1 cellular context compared by ENCODE assay signal in genomic region chr15:90897131-90897655, GRCh38.
TF ChIP-seq lines count a peak whose summit lies in the region.

No MANE protein-coding gene starts in this region.

TF ChIP-seq in GM12878, 131 proteins besides CTCF, POLR2A, EP300 and RAD21:
- TF ChIP-seq EED (IDR thresholded peaks at IDR 0.05; ENCODE audit: low read depth): peak; percentile 89
- TF ChIP-seq NFIC (IDR thresholded peaks at IDR 0.05; ENCODE audit: low read depth, low read length): peak; percentile 93
- TF ChIP-seq NR2F1 (conservative IDR thresholded peaks at IDR 0.05): 0 out of 2 replicates have a peak, but pooled peaks have one; percentile 19
- TF ChIP-seq, protein P1, sequence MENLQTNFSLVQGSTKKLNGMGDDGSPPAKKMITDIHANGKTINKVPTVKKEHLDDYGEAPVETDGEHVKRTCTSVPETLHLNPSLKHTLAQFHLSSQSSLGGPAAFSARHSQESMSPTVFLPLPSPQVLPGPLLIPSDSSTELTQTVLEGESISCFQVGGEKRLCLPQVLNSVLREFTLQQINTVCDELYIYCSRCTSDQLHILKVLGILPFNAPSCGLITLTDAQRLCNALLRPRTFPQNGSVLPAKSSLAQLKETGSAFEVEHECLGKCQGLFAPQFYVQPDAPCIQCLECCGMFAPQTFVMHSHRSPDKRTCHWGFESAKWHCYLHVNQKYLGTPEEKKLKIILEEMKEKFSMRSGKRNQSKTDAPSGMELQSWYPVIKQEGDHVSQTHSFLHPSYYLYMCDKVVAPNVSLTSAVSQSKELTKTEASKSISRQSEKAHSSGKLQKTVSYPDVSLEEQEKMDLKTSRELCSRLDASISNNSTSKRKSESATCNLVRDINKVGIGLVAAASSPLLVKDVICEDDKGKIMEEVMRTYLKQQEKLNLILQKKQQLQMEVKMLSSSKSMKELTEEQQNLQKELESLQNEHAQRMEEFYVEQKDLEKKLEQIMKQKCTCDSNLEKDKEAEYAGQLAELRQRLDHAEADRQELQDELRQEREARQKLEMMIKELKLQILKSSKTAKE (IDR thresholded peaks at IDR 0.05; ENCODE audit: low read depth, poor library complexity, severe bottlenecking): peak; percentile 70
- TF ChIP-seq MTA3 (IDR thresholded peaks at IDR 0.05; ENCODE audit: borderline replicate concordance, low read length): peak; percentile 88; the same call in 1 of the 2 replicates
- peak; percentile 89 for TF ChIP-seq RUNX3 (IDR thresholded peaks at IDR 0.05; ENCODE audit: low read length)
- TF ChIP-seq IKZF2 (IDR thresholded peaks at IDR 0.05): peak; percentile 99
- peak; percentile 85 for TF ChIP-seq DPF2 (IDR thresholded peaks at IDR 0.05)
- TF ChIP-seq MTA2 (IDR thresholded peaks at IDR 0.05; ENCODE audit: low read depth): peak; percentile 87
- TF ChIP-seq CREM (IDR thresholded peaks at IDR 0.05; ENCODE audit: low read depth): peak; percentile 64
- TF ChIP-seq, protein P2, sequence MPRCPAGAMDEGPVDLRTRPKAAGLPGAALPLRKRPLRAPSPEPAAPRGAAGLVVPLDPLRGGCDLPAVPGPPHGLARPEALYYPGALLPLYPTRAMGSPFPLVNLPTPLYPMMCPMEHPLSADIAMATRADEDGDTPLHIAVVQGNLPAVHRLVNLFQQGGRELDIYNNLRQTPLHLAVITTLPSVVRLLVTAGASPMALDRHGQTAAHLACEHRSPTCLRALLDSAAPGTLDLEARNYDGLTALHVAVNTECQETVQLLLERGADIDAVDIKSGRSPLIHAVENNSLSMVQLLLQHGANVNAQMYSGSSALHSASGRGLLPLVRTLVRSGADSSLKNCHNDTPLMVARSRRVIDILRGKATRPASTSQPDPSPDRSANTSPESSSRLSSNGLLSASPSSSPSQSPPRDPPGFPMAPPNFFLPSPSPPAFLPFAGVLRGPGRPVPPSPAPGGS (IDR thresholded peaks at IDR 0.05; ENCODE audit: borderline replicate concordance, insufficient read depth, low read depth, low read length, poor library complexity, severe bottlenecking): peak; percentile 62
- 0 out of 2 replicates have a peak, but pooled peaks have one; percentile 55 for TF ChIP-seq BMI1 (IDR thresholded peaks at IDR 0.05; ENCODE audit: borderline replicate concordance)
- peak; percentile 67; the same call in 1 of the 3 replicates for TF ChIP-seq POU2F2 (IDR thresholded peaks at IDR 0.05; ENCODE audit: borderline replicate concordance, low read depth, low read length)
- peak; percentile 65; the same call in 1 of the 2 replicates for TF ChIP-seq TCF3 (IDR thresholded peaks at IDR 0.05; ENCODE audit: borderline replicate concordance, insufficient read depth, low read depth, low read length)
- 0 out of 2 replicates have a peak, but pooled peaks have one; percentile 5 for TF ChIP-seq NKRF (conservative IDR thresholded peaks at IDR 0.05)
- peak; percentile 73 to 77; a peak in 3 of 4 replicates for TF ChIP-seq BHLHE40 (IDR thresholded peaks at IDR 0.05; ENCODE audit: borderline replicate concordance in 1 of 2, low read depth in 2 of 2, low read length in 1 of 2)
- peak in 1 of 2 experiments; percentile 64; a peak in 1 of 4 replicates for TF ChIP-seq ETV6 (conservative IDR thresholded peaks at IDR 0.05 in 1 of 2, IDR thresholded peaks at IDR 0.05 in 1 of 2; ENCODE audit: borderline replicate concordance in 1 of 2, low read depth in 1 of 2)
- peak; percentile 56; the same call in 1 of the 2 replicates for TF ChIP-seq CREB1 (IDR thresholded peaks at IDR 0.05; ENCODE audit: low read depth)
- TF ChIP-seq SPI1 (IDR thresholded peaks at IDR 0.05; ENCODE audit: borderline replicate concordance, insufficient read depth, low read depth, low read length): peak; percentile 96
- TF ChIP-seq NBN (IDR thresholded peaks at IDR 0.05): peak; percentile 76
- TF ChIP-seq TCF12 (IDR thresholded peaks at IDR 0.05; ENCODE audit: low read depth, low read length): peak; percentile 82
- TF ChIP-seq, protein P3, sequence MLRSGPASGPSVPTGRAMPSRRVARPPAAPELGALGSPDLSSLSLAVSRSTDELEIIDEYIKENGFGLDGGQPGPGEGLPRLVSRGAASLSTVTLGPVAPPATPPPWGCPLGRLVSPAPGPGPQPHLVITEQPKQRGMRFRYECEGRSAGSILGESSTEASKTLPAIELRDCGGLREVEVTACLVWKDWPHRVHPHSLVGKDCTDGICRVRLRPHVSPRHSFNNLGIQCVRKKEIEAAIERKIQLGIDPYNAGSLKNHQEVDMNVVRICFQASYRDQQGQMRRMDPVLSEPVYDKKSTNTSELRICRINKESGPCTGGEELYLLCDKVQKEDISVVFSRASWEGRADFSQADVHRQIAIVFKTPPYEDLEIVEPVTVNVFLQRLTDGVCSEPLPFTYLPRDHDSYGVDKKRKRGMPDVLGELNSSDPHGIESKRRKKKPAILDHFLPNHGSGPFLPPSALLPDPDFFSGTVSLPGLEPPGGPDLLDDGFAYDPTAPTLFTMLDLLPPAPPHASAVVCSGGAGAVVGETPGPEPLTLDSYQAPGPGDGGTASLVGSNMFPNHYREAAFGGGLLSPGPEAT (IDR thresholded peaks at IDR 0.05; ENCODE audit: low read depth): peak; percentile 94
- TF ChIP-seq BCL11A (IDR thresholded peaks at IDR 0.05; ENCODE audit: low read depth, low read length): peak; percentile 96
- TF ChIP-seq BACH1 (IDR thresholded peaks at IDR 0.05; ENCODE audit: borderline replicate concordance): peak; percentile 47; the same call in 1 of the 2 replicates
- TF ChIP-seq IKZF1 (conservative IDR thresholded peaks at IDR 0.05): peak; percentile 96
- peak; percentile 77 for TF ChIP-seq PML (IDR thresholded peaks at IDR 0.05; ENCODE audit: low read length)
- TF ChIP-seq MEF2B (IDR thresholded peaks at IDR 0.05; ENCODE audit: partially characterized antibody, poor library complexity, severe bottlenecking): peak; percentile 52
- peak; percentile 35; the same call in 1 of the 2 replicates for TF ChIP-seq GATAD2B (conservative IDR thresholded peaks at IDR 0.05; ENCODE audit: low read depth)
- peak; percentile 77 for TF ChIP-seq MEF2A (IDR thresholded peaks at IDR 0.05; ENCODE audit: insufficient read depth, low read depth, low read length)
- TF ChIP-seq, protein P4, sequence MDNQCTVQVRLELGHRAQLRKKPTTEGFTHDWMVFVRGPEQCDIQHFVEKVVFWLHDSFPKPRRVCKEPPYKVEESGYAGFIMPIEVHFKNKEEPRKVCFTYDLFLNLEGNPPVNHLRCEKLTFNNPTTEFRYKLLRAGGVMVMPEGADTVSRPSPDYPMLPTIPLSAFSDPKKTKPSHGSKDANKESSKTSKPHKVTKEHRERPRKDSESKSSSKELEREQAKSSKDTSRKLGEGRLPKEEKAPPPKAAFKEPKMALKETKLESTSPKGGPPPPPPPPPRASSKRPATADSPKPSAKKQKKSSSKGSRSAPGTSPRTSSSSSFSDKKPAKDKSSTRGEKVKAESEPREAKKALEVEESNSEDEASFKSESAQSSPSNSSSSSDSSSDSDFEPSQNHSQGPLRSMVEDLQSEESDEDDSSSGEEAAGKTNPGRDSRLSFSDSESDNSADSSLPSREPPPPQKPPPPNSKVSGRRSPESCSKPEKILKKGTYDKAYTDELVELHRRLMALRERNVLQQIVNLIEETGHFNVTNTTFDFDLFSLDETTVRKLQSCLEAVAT (IDR thresholded peaks at IDR 0.05): peak; percentile 26; the same call in 1 of the 2 replicates
- TF ChIP-seq FOXM1 (IDR thresholded peaks at IDR 0.05; ENCODE audit: low read depth, low read length): peak; percentile 94
- TF ChIP-seq, protein P5, sequence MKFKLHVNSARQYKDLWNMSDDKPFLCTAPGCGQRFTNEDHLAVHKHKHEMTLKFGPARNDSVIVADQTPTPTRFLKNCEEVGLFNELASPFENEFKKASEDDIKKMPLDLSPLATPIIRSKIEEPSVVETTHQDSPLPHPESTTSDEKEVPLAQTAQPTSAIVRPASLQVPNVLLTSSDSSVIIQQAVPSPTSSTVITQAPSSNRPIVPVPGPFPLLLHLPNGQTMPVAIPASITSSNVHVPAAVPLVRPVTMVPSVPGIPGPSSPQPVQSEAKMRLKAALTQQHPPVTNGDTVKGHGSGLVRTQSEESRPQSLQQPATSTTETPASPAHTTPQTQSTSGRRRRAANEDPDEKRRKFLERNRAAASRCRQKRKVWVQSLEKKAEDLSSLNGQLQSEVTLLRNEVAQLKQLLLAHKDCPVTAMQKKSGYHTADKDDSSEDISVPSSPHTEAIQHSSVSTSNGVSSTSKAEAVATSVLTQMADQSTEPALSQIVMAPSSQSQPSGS (IDR thresholded peaks at IDR 0.05; ENCODE audit: low read length): peak; percentile 75
- TF ChIP-seq PAX5 (IDR thresholded peaks at IDR 0.05; ENCODE audit: borderline replicate concordance, low read depth, low read length): peak; percentile 52; the same call in 1 of the 2 replicates
- TF ChIP-seq IRF4 (IDR thresholded peaks at IDR 0.05; ENCODE audit: low read depth, low read length): peak; percentile 85; the same call in 1 of the 2 replicates
- peak; percentile 59 for TF ChIP-seq SP1 (IDR thresholded peaks at IDR 0.05; ENCODE audit: low read depth, low read length)
- TF ChIP-seq CHD2 (IDR thresholded peaks at IDR 0.05; ENCODE audit: borderline replicate concordance, low read depth, low read length): peak; percentile 40; the same call in 1 of the 2 replicates
- peak; percentile 93 for TF ChIP-seq ZNF384 (IDR thresholded peaks at IDR 0.05; ENCODE audit: borderline replicate concordance, low read depth, low read length)
